36 cellular contexts compared by ENCODE assay signal in the genomic region with DNA sequence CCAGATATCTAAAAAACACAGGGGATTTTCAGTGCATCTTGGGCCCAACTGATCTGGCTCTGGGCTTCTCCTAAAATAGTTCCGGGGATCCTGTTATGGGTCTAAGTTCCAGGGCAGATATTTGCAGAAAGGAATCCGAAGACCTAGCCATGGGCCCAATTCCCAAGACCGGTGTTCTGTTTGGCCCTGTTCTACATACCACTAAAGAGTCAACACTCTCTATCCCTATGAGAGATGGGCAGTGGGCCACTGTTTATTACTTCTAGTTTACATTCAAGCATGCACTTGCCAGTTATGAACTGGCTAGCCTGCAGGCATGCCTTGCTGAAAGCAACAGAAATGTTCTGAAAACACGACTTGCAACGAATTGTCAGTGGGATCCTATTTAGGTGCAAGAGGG.
"Had no signal": no experiment of that assay in that cellular context is flagged by ENCODE, and none has a peak within 500 bp of the region (broad histone marks: within the 10 kb centered on the region; RNA-seq: fewer than 3 reads in every experiment).

No MANE protein-coding gene starts in this region.

- H3K27ac ChIP-seq: ascending aorta, cardiac muscle cell, Peyer's patch, WERI-Rb-1 had no signal

- H3K27me3 Mint-ChIP-seq: activated CD4-positive, alpha-beta memory T cell treated with anti-CD3 and anti-CD28 coated beads, Interleukin-2, amount 10 ng/mL, durations not matched to agents 7 days and 5 days; activated CD8-positive, alpha-beta memory T cell treated with anti-CD3 and anti-CD28 coated beads, Interleukin-2, amount 10 ng/mL, durations not matched to agents 7 days and 5 days; activated naive CD4-positive, alpha-beta T cell treated with anti-CD3 and anti-CD28 coated beads, Interleukin-2, amount 50 U/mL, for 24 hours; activated naive CD8-positive, alpha-beta T cell treated with anti-CD3 and anti-CD28 coated beads, Interleukin-2, amount 10 ng/mL, durations not matched to agents 7 days and 5 days had no signal

- H3K9me3 Mint-ChIP-seq: activated CD4-positive, alpha-beta memory T cell treated with anti-CD3 and anti-CD28 coated beads, Interleukin-2, amount 10 ng/mL, durations not matched to agents 7 days and 5 days; activated naive CD4-positive, alpha-beta T cell treated with anti-CD3 and anti-CD28 coated beads, Interleukin-2, amount 50 U/mL, for 24 hours; activated naive CD8-positive, alpha-beta T cell treated with anti-CD3 and anti-CD28 coated beads, Interleukin-2, amount 10 ng/mL, durations not matched to agents 7 days and 5 days; activated T-cell treated with anti-CD3 and anti-CD28 coated beads, Interleukin-2, amount 50 U/mL, for 72 hours; activated T-helper 2 cell treated with anti-CD3 and anti-CD28 coated beads, Interferon-gamma antibody, Interleukin-2, Interleukin-4, amounts not matched to agents 10 μg/mL and 5 μg/mL and 100 μg/mL, durations not matched to agents 14 hours and 24 hours and 36 hours had no signal

- DNase-seq: activated CD4-positive, alpha-beta memory T cell treated with anti-CD3 and anti-CD28 coated beads, Interleukin-2, amount 10 ng/mL, durations not matched to agents 7 days and 5 days; activated CD4-positive, alpha-beta T cell treated with anti-CD3 and anti-CD28 coated beads for 1 hour; activated CD4-positive, alpha-beta T cell treated with anti-CD3 and anti-CD28 coated beads for 48 hours; activated CD4-positive, CD25-positive, alpha-beta regulatory T cell; activated CD8-positive, alpha-beta memory T cell treated with anti-CD3 and anti-CD28 coated beads for 24 hours; activated CD8-positive, alpha-beta memory T cell treated with anti-CD3 and anti-CD28 coated beads, Interleukin-2, amount 10 ng/mL, durations not matched to agents 7 days and 5 days; activated CD8-positive, alpha-beta memory T cell treated with anti-CD3 and anti-CD28 coated beads, Interleukin-2, amount 50 U/mL, for 48 hours; activated gamma-delta T cell; activated naive CD4-positive, alpha-beta T cell treated with Interleukin-2 at 50 U/mL for 16 hours; activated naive CD8-positive, alpha-beta T cell treated with anti-CD3 and anti-CD28 coated beads, Interleukin-2, amount 10 ng/mL, durations not matched to agents 7 days and 5 days; activated T-cell treated with anti-CD3 and anti-CD28 coated beads, Interleukin-2, amount 50 U/mL, for 72 hours; amygdala; Kasumi-1; KG1; MM.1S; MV-4-11; NCI-H1092; NCI-H1436 treated with DMSO at 0.1 percent for 48 hours; NCI-H1694 treated with DMSO at 0.1 percent for 48 hours; NCI-H2029; NCI-H510A; NCI-H526; NCI-H748 treated with DMSO at 0.1 percent for 48 hours; NK-92 treated with Interleukin-12 subunit alpha and Interleukin-12 subunit beta, amount 100 ng/mL, for 24 hours; PC-3; Peyer's patch; RPMI8226; SW 1271; T-helper 1 cell; T-helper 2 cell; T-helper 9 cell; WERI-Rb-1 had no signal

- H3K36me3 ChIP-seq: ascending aorta, cardiac muscle cell, Peyer's patch, WERI-Rb-1 had no signal

- H3K4me3 ChIP-seq: ascending aorta, cardiac muscle cell, Peyer's patch had no signal

- H3K27ac Mint-ChIP-seq: activated CD4-positive, alpha-beta memory T cell treated with anti-CD3 and anti-CD28 coated beads, Interleukin-2, amount 10 ng/mL, durations not matched to agents 7 days and 5 days; activated CD8-positive, alpha-beta memory T cell treated with anti-CD3 and anti-CD28 coated beads, Interleukin-2, amount 10 ng/mL, durations not matched to agents 7 days and 5 days; activated naive CD4-positive, alpha-beta T cell treated with anti-CD3 and anti-CD28 coated beads, Interleukin-2, amount 50 U/mL, for 24 hours; activated naive CD8-positive, alpha-beta T cell treated with anti-CD3 and anti-CD28 coated beads, Interleukin-2, amount 10 ng/mL, durations not matched to agents 7 days and 5 days; activated T-cell treated with anti-CD3 and anti-CD28 coated beads, Interleukin-2, amount 50 U/mL, for 72 hours; activated T-helper 2 cell treated with anti-CD3 and anti-CD28 coated beads, Interferon-gamma antibody, Interleukin-2, Interleukin-4, amounts not matched to agents 10 μg/mL and 5 μg/mL and 100 μg/mL, durations not matched to agents 14 hours and 24 hours and 36 hours had no signal

- H3K36me3 Mint-ChIP-seq: activated CD8-positive, alpha-beta memory T cell treated with anti-CD3 and anti-CD28 coated beads, Interleukin-2, amount 10 ng/mL, durations not matched to agents 7 days and 5 days; activated naive CD4-positive, alpha-beta T cell treated with anti-CD3 and anti-CD28 coated beads, Interleukin-2, amount 50 U/mL, for 24 hours; activated naive CD8-positive, alpha-beta T cell treated with anti-CD3 and anti-CD28 coated beads, Interleukin-2, amount 10 ng/mL, durations not matched to agents 7 days and 5 days had no signal

- H3K27me3 ChIP-seq: ascending aorta, cardiac muscle cell, Peyer's patch had no signal

- H3K4me1 Mint-ChIP-seq: activated CD4-positive, alpha-beta memory T cell treated with anti-CD3 and anti-CD28 coated beads, Interleukin-2, amount 10 ng/mL, durations not matched to agents 7 days and 5 days; activated CD8-positive, alpha-beta memory T cell treated with anti-CD3 and anti-CD28 coated beads, Interleukin-2, amount 10 ng/mL, durations not matched to agents 7 days and 5 days; activated naive CD4-positive, alpha-beta T cell treated with anti-CD3 and anti-CD28 coated beads, Interleukin-2, amount 50 U/mL, for 24 hours; activated naive CD8-positive, alpha-beta T cell treated with anti-CD3 and anti-CD28 coated beads, Interleukin-2, amount 10 ng/mL, durations not matched to agents 7 days and 5 days had no signal

- H3K4me3 Mint-ChIP-seq: activated CD4-positive, alpha-beta memory T cell treated with anti-CD3 and anti-CD28 coated beads, Interleukin-2, amount 10 ng/mL, durations not matched to agents 7 days and 5 days; activated CD8-positive, alpha-beta memory T cell treated with anti-CD3 and anti-CD28 coated beads, Interleukin-2, amount 10 ng/mL, durations not matched to agents 7 days and 5 days; activated naive CD4-positive, alpha-beta T cell treated with anti-CD3 and anti-CD28 coated beads, Interleukin-2, amount 50 U/mL, for 24 hours; activated naive CD8-positive, alpha-beta T cell treated with anti-CD3 and anti-CD28 coated beads, Interleukin-2, amount 10 ng/mL, durations not matched to agents 7 days and 5 days; activated T-cell treated with anti-CD3 and anti-CD28 coated beads, Interleukin-2, amount 50 U/mL, for 72 hours had no signal

- ATAC-seq: activated CD8-positive, alpha-beta memory T cell treated with anti-CD3 and anti-CD28 coated beads, Interleukin-2, amount 10 ng/mL, durations not matched to agents 7 days and 5 days; activated T-cell treated with anti-CD3 and anti-CD28 coated beads, Interleukin-2, amount 50 U/mL, for 72 hours; PC-3 had no signal

- H3K9me3 ChIP-seq: ascending aorta, Peyer's patch had no signal

- H3K4me1 ChIP-seq: ascending aorta, Peyer's patch had no signal
